ENCODE assay signal across 8 cellular contexts in genomic region chr16:566475-567361, GRCh38. TPM values are rescaled to one million over a fixed set of nuclear protein-coding genes. Genes with fewer than 3 reads are reported as not detected.
DNase-seq lines count a peak whose midpoint lies in the region; ATAC-seq and TF ChIP-seq lines count a peak whose summit lies in the region.

TSS of gene NHLRC4 (plus strand) at chr16:567005. CDS start at chr16:568048, 1,043 bp downstream.

- peak within 1 kb of the TSS in 1 of 6 donors; percentile 62 for H3K27ac Mint-ChIP-seq in immature natural killer cell

- peak; percentile 42 for ATAC-seq in HG03139 (IDR thresholded peaks at IDR 0.05; ENCODE audit: unreplicated experiment)

- H3K4me1 ChIP-seq in ascending aorta = peaks cover 9 to 24% of the 10 kb centered on the region in 2 donors

- intact Hi-C loops in ascending aorta (cut with DNase I) = no loop called here

- H3K4me3 ChIP-seq in GM12864 (ENCODE audit: low read depth, low read length) = peak within 1 kb of the TSS; percentile 28
- H3K4me3 ChIP-seq in ascending aorta = peak within 1 kb of the TSS; percentile 25 to 52

- no peaks in the 10 kb centered on the region for H3K27me3 ChIP-seq in ascending aorta

- in situ Hi-C loops in SK-MEL-5 (cut with HindIII; ENCODE audit: low pct_unique_long_range_greater_than_20kb, low sequenced_read_pairs) = no loop called here

- peak within 1 kb of the TSS in 1 of 2 donors; percentile 62 for H3K27ac ChIP-seq in ascending aorta

- H3K27me3 Mint-ChIP-seq in immature natural killer cell (ENCODE audit: low read depth in 3 of 3) = peaks cover 8 to 22% (median 18%) of the 10 kb centered on the region in 3 donors

- TF ChIP-seq CTCF in GM12864 (IDR thresholded peaks at IDR 0.05; ENCODE audit: low read depth, low read length, missing control alignments) (no peak), ascending aorta (IDR thresholded peaks at IDR 0.05) (no peak)

- no peaks in the 10 kb centered on the region for H3K9me3 Mint-ChIP-seq in immature natural killer cell

- no peaks in the 10 kb centered on the region for H3K9me3 ChIP-seq in ascending aorta

- no peaks in the 10 kb centered on the region for H3K36me3 Mint-ChIP-seq in immature natural killer cell

- peak within 1 kb of the TSS in 4 of 5 donors; percentile 35 to 58 (median 46) for H3K4me3 Mint-ChIP-seq in immature natural killer cell

- H3K36me3 ChIP-seq in ascending aorta = no peaks in the 10 kb centered on the region

- H3K4me1 Mint-ChIP-seq in immature natural killer cell = peaks cover 31 to 32% of the 10 kb centered on the region in 2 donors

- DNase-seq in GM12864 (ENCODE audit: low read depth) (peak; percentile 48), SK-MEL-5 (ENCODE audit: low read depth, low spot score) (peak; percentile 60), ascending aorta (ENCODE audit: low spot score in 2 of 2) (peak in 1 of 2 donors; percentile 80), immature natural killer cell (peak in 1 of 3 donors; percentile 24), NCI-H774 (lab: John Stamatoyannopoulos, UW) (no peak), NCI-H345 treated with DMSO at 0.1 percent for 48 hours (lab: John Stamatoyannopoulos, UW; ENCODE audit: unreplicated experiment) (no peak)
- peak; percentile 65 for DNase-seq in stimulated activated CD8-positive, alpha-beta memory T cell treated with anti-CD3 and anti-CD28 coated beads, Interleukin-4, amount 100 ng/mL, for 48 hours

RNA-seq across cellular contexts. Expression of gene NHLRC4, which starts in this region (rescaled TPM):
- 0.56 and 1.1 TPM in 2 replicates for total RNA-seq in SK-MEL-5 (2014; rRNA removed; shearing (Covaris generic))
- 0.77 and 1.5 TPM in 2 replicates for polyA plus RNA-seq in SK-MEL-5 (2015; cell fraction: cytosol; rRNA removed)
- polyA plus RNA-seq in SK-MEL-5 (2015; cell fraction: nucleus; rRNA removed) = 0.81 and 1.9 TPM in 2 replicates
- not detected for total RNA-seq in ascending aorta
- polyA plus RNA-seq in immature natural killer cell = under 1 TPM in 2 of 3 donors, not detected in 1; 0.42 to 0.61 TPM

Comparison
In these comparisons a context has a peak if more than half of its experiments do, and no peak if none do; other contexts are left out.
1. DNase-seq: peak in GM12864 (single experiment), SK-MEL-5 (single experiment) and stimulated activated CD8-positive, alpha-beta memory T cell treated with anti-CD3 and anti-CD28 coated beads, Interleukin-4, amount 100 ng/mL, for 48 hours (single experiment); none in NCI-H774 (single experiment) and NCI-H345 treated with DMSO at 0.1 percent for 48 hours (single experiment).